22 cellular contexts compared by ENCODE assay signal in genomic region chr14:22232486-22232885, GRCh38.
"Had no signal": no experiment of that assay in that cellular context is flagged by ENCODE, and none has a peak within 500 bp of the region (broad histone marks: within the 10 kb centered on the region; RNA-seq: fewer than 3 reads in every experiment).

No MANE protein-coding gene starts in this region.

- H3K36me3 ChIP-seq: gastrocnemius medialis, heart right ventricle, spleen, tibial nerve, upper lobe of right lung had no signal

- H3K27ac ChIP-seq: coronary artery, gastrocnemius medialis, heart right ventricle, spleen, testis, tibial nerve, upper lobe of right lung had no signal

- H3K4me3 Mint-ChIP-seq: naive thymus-derived CD8-positive, alpha-beta T cell; stimulated activated naive B cell treated with anti-CD40 and anti-IgM and Interleukin-4, amounts not matched to agents 10 μg/mL and 1 μg/mL and 100 μg/mL, for 72 hours; stimulated activated naive CD8-positive, alpha-beta T cell treated with anti-CD3 and anti-CD28 coated beads, Interleukin-15, amount 100 ng/mL, for 72 hours had no signal

- H3K4me3 ChIP-seq: coronary artery, gastrocnemius medialis, heart right ventricle, mucosa of descending colon, spleen, testis, tibial nerve, upper lobe of right lung had no signal

- H3K36me3 Mint-ChIP-seq: naive thymus-derived CD8-positive, alpha-beta T cell had no signal

- ATAC-seq: esophagus mucosa; gastrocnemius medialis; heart right ventricle; left lobe of liver; mucosa of descending colon; naive thymus-derived CD8-positive, alpha-beta T cell; sciatic nerve; stimulated activated naive B cell treated with anti-CD40 and anti-IgM and Interleukin-4, amounts not matched to agents 10 μg/mL and 1 μg/mL and 100 μg/mL, for 72 hours; stimulated activated naive CD8-positive, alpha-beta T cell treated with anti-CD3 and anti-CD28 coated beads, Interleukin-15, amount 100 ng/mL, for 72 hours; upper lobe of right lung had no signal

- H3K4me1 ChIP-seq: gastrocnemius medialis, heart right ventricle, testis, tibial nerve, upper lobe of right lung had no signal

- H3K9me3 ChIP-seq: gastrocnemius medialis, mucosa of descending colon, testis, upper lobe of right lung had no signal

- H3K27me3 Mint-ChIP-seq: naive thymus-derived CD8-positive, alpha-beta T cell; stimulated activated naive CD8-positive, alpha-beta T cell treated with anti-CD3 and anti-CD28 coated beads, Interleukin-15, amount 100 ng/mL, for 72 hours had no signal

- H3K27me3 ChIP-seq: gastrocnemius medialis, spleen, testis, tibial nerve, upper lobe of right lung had no signal

- H3K9me3 Mint-ChIP-seq: naive thymus-derived CD8-positive, alpha-beta T cell; stimulated activated naive CD8-positive, alpha-beta T cell treated with anti-CD3 and anti-CD28 coated beads, Interleukin-15, amount 100 ng/mL, for 72 hours had no signal

- H3K27ac Mint-ChIP-seq: stimulated activated naive B cell treated with anti-CD40 and anti-IgM and Interleukin-4, amounts not matched to agents 10 μg/mL and 1 μg/mL and 100 μg/mL, for 72 hours; stimulated activated naive CD8-positive, alpha-beta T cell treated with anti-CD3 and anti-CD28 coated beads, Interleukin-15, amount 100 ng/mL, for 72 hours had no signal

- DNase-seq: effector CD4-positive, alpha-beta T cell; gastrocnemius medialis; heart right ventricle; hypothalamus; islet precursor cell; mammary epithelial cell; mucosa of descending colon; naive thymus-derived CD8-positive, alpha-beta T cell; posterior cingulate gyrus; spleen; stimulated activated CD4-positive, alpha-beta T cell treated with anti-CD3 and anti-CD28 coated beads, Interleukin-15, amount 100 ng/mL, for 24 hours; stimulated activated CD4-positive, alpha-beta T cell treated with anti-CD3 and anti-CD28 coated beads, Interleukin-1b, Interleukin-23, amount 100 ng/mL, for 48 hours; stimulated activated CD4-positive, alpha-beta T cell treated with anti-CD3 and anti-CD28 coated beads, Interleukin-4, amount 100 ng/mL, for 4 hours; stimulated activated naive B cell treated with anti-CD40 and anti-IgM and Interleukin-4, amounts not matched to agents 10 μg/mL and 1 μg/mL and 100 μg/mL, for 72 hours; stimulated activated naive CD8-positive, alpha-beta T cell treated with anti-CD3 and anti-CD28 coated beads, Interleukin-15, amount 100 ng/mL, for 72 hours; testis; upper lobe of right lung had no signal
